Comparison of ENCODE assay signal across 18 cellular contexts in genomic region chr19:40862333-40862732, GRCh38. TPM values are rescaled to one million over a fixed set of nuclear protein-coding genes. Genes with fewer than 3 reads are reported as not detected.
"Had no signal": no experiment of that assay in that cellular context is flagged by ENCODE, and none has a peak within 500 bp of the region (broad histone marks: within the 10 kb centered on the region; RNA-seq: fewer than 3 reads in every experiment).

No MANE protein-coding gene starts in this region.

- ATAC-seq: T-helper 17 cell had no signal

- H3K36me3 ChIP-seq: colonic mucosa, esophagus muscularis mucosa, spleen, thyroid gland, uterus had no signal

- H3K9me3 Mint-ChIP-seq: activated naive CD8-positive, alpha-beta T cell treated with anti-CD3 and anti-CD28 coated beads for 36 hours; activated T-helper 1 cell treated with anti-CD3 and anti-CD28 coated beads, Interleukin-12 subunit alpha, Interleukin-12 subunit beta, Interleukin-2, Interleukin-4 antibody, amounts not matched to agents 30 ng/mL and 10 ng/mL and 1 ng/mL, durations not matched to agents 14 hours and 24 hours and 36 hours; brain; immature natural killer cell; neural crest cell had no signal

- H3K27ac ChIP-seq: colonic mucosa, esophagus muscularis mucosa, spleen, thyroid gland had no signal

- H3K27ac Mint-ChIP-seq: activated naive CD8-positive, alpha-beta T cell treated with anti-CD3 and anti-CD28 coated beads for 36 hours; activated T-helper 1 cell treated with anti-CD3 and anti-CD28 coated beads, Interleukin-12 subunit alpha, Interleukin-12 subunit beta, Interleukin-2, Interleukin-4 antibody, amounts not matched to agents 30 ng/mL and 10 ng/mL and 1 ng/mL, durations not matched to agents 14 hours and 24 hours and 36 hours; brain; T-helper 17 cell had no signal

- H3K4me1 Mint-ChIP-seq: activated naive CD8-positive, alpha-beta T cell treated with anti-CD3 and anti-CD28 coated beads for 36 hours; immature natural killer cell; neural crest cell; T-helper 17 cell had no signal

- H3K27me3 ChIP-seq: colonic mucosa, spleen, thyroid gland, uterus had no signal

- H3K36me3 Mint-ChIP-seq: activated naive CD8-positive, alpha-beta T cell treated with anti-CD3 and anti-CD28 coated beads for 36 hours; brain; immature natural killer cell had no signal

- H3K9me3 ChIP-seq: colonic mucosa, esophagus muscularis mucosa, spleen, thyroid gland, uterus had no signal

- DNase-seq: activated CD4-positive, alpha-beta T cell treated with anti-CD3 and anti-CD28 coated beads for 48 hours; activated naive CD8-positive, alpha-beta T cell treated with anti-CD3 and anti-CD28 coated beads for 36 hours; central memory CD4-positive, alpha-beta T cell; colonic mucosa; immature natural killer cell; left cardiac atrium; spleen; T-helper 17 cell; thyroid gland; uterus had no signal

- H3K4me3 ChIP-seq: colonic mucosa, esophagus muscularis mucosa, lung, spleen, thyroid gland, uterus had no signal

- H3K4me1 ChIP-seq: colonic mucosa, esophagus muscularis mucosa, spleen, thyroid gland, uterus had no signal

- H3K4me3 Mint-ChIP-seq: activated naive CD8-positive, alpha-beta T cell treated with anti-CD3 and anti-CD28 coated beads for 36 hours; activated T-helper 1 cell treated with anti-CD3 and anti-CD28 coated beads, Interleukin-12 subunit alpha, Interleukin-12 subunit beta, Interleukin-2, Interleukin-4 antibody, amounts not matched to agents 30 ng/mL and 10 ng/mL and 1 ng/mL, durations not matched to agents 14 hours and 24 hours and 36 hours; brain; immature natural killer cell; neural crest cell; T-helper 17 cell had no signal

RNA-seq across cellular contexts. Expression of gene CYP2A6, which starts 12.1 kb away (rescaled TPM):
- total RNA-seq: activated T-helper 1 cell treated with anti-CD3 and anti-CD28 coated beads, Interleukin-12 subunit alpha, Interleukin-12 subunit beta, Interleukin-2, Interleukin-4 antibody, amounts not matched to agents 30 ng/mL and 10 ng/mL and 1 ng/mL, durations not matched to agents 14 hours and 24 hours and 36 hours; esophagus muscularis mucosa; left cardiac atrium; neural crest cell; osteocyte; pulmonary artery endothelial cell; sciatic nerve; T-helper 17 cell; thyroid gland had no signal
- polyA plus RNA-seq: spleen had no signal

RNA-seq across cellular contexts. Expression of gene CYP2A7, which starts 19.7 kb away (rescaled TPM):
- total RNA-seq: activated naive CD8-positive, alpha-beta T cell treated with anti-CD3 and anti-CD28 coated beads for 36 hours; activated T-helper 1 cell treated with anti-CD3 and anti-CD28 coated beads, Interleukin-12 subunit alpha, Interleukin-12 subunit beta, Interleukin-2, Interleukin-4 antibody, amounts not matched to agents 30 ng/mL and 10 ng/mL and 1 ng/mL, durations not matched to agents 14 hours and 24 hours and 36 hours; esophagus muscularis mucosa; left cardiac atrium; neural crest cell; osteocyte; pulmonary artery endothelial cell; sciatic nerve; spleen; T-helper 17 cell; thyroid gland had no signal
- polyA plus RNA-seq: immature natural killer cell, spleen had no signal
